Comparison of ENCODE assay signal across 10 cellular contexts in genomic region chr16:53501216-53501859, GRCh38. TPM values are rescaled to one million over a fixed set of nuclear protein-coding genes. Genes with fewer than 3 reads are reported as not detected.
DNase-seq lines count a peak whose midpoint lies in the region; TF ChIP-seq lines count a peak whose summit lies in the region.
"Had no signal": no experiment of that assay in that cellular context is flagged by ENCODE, and none has a peak within 500 bp of the region (broad histone marks: within the 10 kb centered on the region; RNA-seq: fewer than 3 reads in every experiment).

No MANE protein-coding gene starts in this region.

- no peaks in the 10 kb centered on the region for H3K9me3 ChIP-seq in stomach
- H3K9me3 ChIP-seq: BE2C had no signal

- H3K4me3 Mint-ChIP-seq in activated CD4-positive, alpha-beta T cell treated with anti-CD3 and anti-CD28 coated beads, Interleukin-2, amount 10 ng/mL, durations not matched to agents 24 days and 14 days, result peak overlapping the region; percentile 88
- peak overlapping the region; percentile 99 for H3K4me3 Mint-ChIP-seq in activated T-helper 2 cell treated with anti-CD3 and anti-CD28 coated beads, Interferon-gamma antibody, Interleukin-2, Interleukin-4, amounts not matched to agents 10 μg/mL and 5 μg/mL and 100 μg/mL, durations not matched to agents 14 hours and 24 hours and 36 hours (ENCODE audit: low read depth)

- H3K36me3 Mint-ChIP-seq in activated CD4-positive, alpha-beta T cell treated with anti-CD3 and anti-CD28 coated beads, Interleukin-2, amount 10 ng/mL, durations not matched to agents 24 days and 14 days (ENCODE audit: low read depth), result peaks cover 25% of the 10 kb centered on the region
- H3K36me3 Mint-ChIP-seq in activated T-helper 2 cell treated with anti-CD3 and anti-CD28 coated beads, Interferon-gamma antibody, Interleukin-2, Interleukin-4, amounts not matched to agents 10 μg/mL and 5 μg/mL and 100 μg/mL, durations not matched to agents 14 hours and 24 hours and 36 hours (ENCODE audit: low read depth), result peaks cover 31% of the 10 kb centered on the region

- H3K27ac ChIP-seq in stomach, result peak overlapping the region in 1 of 5 donors; percentile 96

- peak overlapping the region; percentile 88 to 98 (median 90) for H3K4me3 ChIP-seq in stomach

- WGBS in stomach, 5 donors, result 37 to 45% (median 45%) methylated on average over 9 of the region's 9 CpGs

- intact Hi-C loops in activated CD4-positive, alpha-beta T cell treated with anti-CD3 and anti-CD28 coated beads, Interleukin-2, amount 10 ng/mL, durations not matched to agents 24 days and 14 days (cut with micrococcal nuclease), result loop anchor here (5.0 kb wide), 2 partner anchors 129 to 449 kb away; partner anchors contain the start of genes CHD9 and CHD9NB
- intact Hi-C loops in activated T-helper 2 cell treated with anti-CD3 and anti-CD28 coated beads, Interferon-gamma antibody, Interleukin-2, Interleukin-4, amounts not matched to agents 10 μg/mL and 5 μg/mL and 100 μg/mL, durations not matched to agents 14 hours and 24 hours and 36 hours (cut with micrococcal nuclease), result loop anchor here (5.0 kb wide), 1 partner anchor 129 kb away; no protein-coding TSS in a partner anchor
- intact Hi-C loops in stomach (cut with DNase I; ENCODE audit: low total_unique reads), result loop anchor here (5.0 kb wide), 1 partner anchor 69 kb away; the partner anchor contains the start of gene RBL2

- H3K27me3 ChIP-seq in stomach, result no peaks in the 10 kb centered on the region

- H3K4me1 ChIP-seq in stomach, result peaks cover 28 to 36% (median 32%) of the 10 kb centered on the region in 4 donors
- H3K4me1 ChIP-seq: BE2C had no signal

- peaks cover 26 to 33% (median 32%) of the 10 kb centered on the region in 4 donors for H3K36me3 ChIP-seq in stomach
- H3K36me3 ChIP-seq: BE2C had no signal

- TF ChIP-seq CTCF in stomach (IDR thresholded peaks at IDR 0.05), result no peak

- TF ChIP-seq EP300 in stomach (IDR thresholded peaks at IDR 0.05), result no peak

- DNase-seq in activated CD4-positive, alpha-beta T cell treated with anti-CD3 and anti-CD28 coated beads, Interleukin-2, amount 10 ng/mL, durations not matched to agents 24 days and 14 days, result no peak
- no peak for DNase-seq in activated CD4-positive, alpha-beta T cell treated with anti-CD3 and anti-CD28 coated beads for 1 hour
- DNase-seq in activated T-helper 2 cell treated with anti-CD3 and anti-CD28 coated beads, Interferon-gamma antibody, Interleukin-2, Interleukin-4, amounts not matched to agents 10 μg/mL and 5 μg/mL and 100 μg/mL, durations not matched to agents 14 hours and 24 hours and 36 hours (ENCODE audit: low spot score), result no peak
- DNase-seq in iris pigment epithelial cell (ENCODE audit: low read depth) (peak; percentile 50), stomach (no peak), pons (ENCODE audit: low spot score) (no peak), AG20443 (ENCODE audit: low spot score) (no peak), 8988T (no peak)
- DNase-seq: BE2C, NCI-H1436 had no signal

- H3K9me3 Mint-ChIP-seq in activated CD4-positive, alpha-beta T cell treated with anti-CD3 and anti-CD28 coated beads, Interleukin-2, amount 10 ng/mL, durations not matched to agents 24 days and 14 days, result no peaks in the 10 kb centered on the region
- H3K9me3 Mint-ChIP-seq in activated T-helper 2 cell treated with anti-CD3 and anti-CD28 coated beads, Interferon-gamma antibody, Interleukin-2, Interleukin-4, amounts not matched to agents 10 μg/mL and 5 μg/mL and 100 μg/mL, durations not matched to agents 14 hours and 24 hours and 36 hours, result no peaks in the 10 kb centered on the region

- no peaks in the 10 kb centered on the region for H3K27me3 Mint-ChIP-seq in activated CD4-positive, alpha-beta T cell treated with anti-CD3 and anti-CD28 coated beads, Interleukin-2, amount 10 ng/mL, durations not matched to agents 24 days and 14 days
- H3K27me3 Mint-ChIP-seq in activated T-helper 2 cell treated with anti-CD3 and anti-CD28 coated beads, Interferon-gamma antibody, Interleukin-2, Interleukin-4, amounts not matched to agents 10 μg/mL and 5 μg/mL and 100 μg/mL, durations not matched to agents 14 hours and 24 hours and 36 hours (ENCODE audit: low read depth), result no peaks in the 10 kb centered on the region

- TF ChIP-seq POLR2A in stomach (IDR thresholded peaks at IDR 0.05), result no peak

- H3K27ac Mint-ChIP-seq in activated CD4-positive, alpha-beta T cell treated with anti-CD3 and anti-CD28 coated beads, Interleukin-2, amount 10 ng/mL, durations not matched to agents 24 days and 14 days, result peak overlapping the region; percentile 64
- H3K27ac Mint-ChIP-seq in activated T-helper 2 cell treated with anti-CD3 and anti-CD28 coated beads, Interferon-gamma antibody, Interleukin-2, Interleukin-4, amounts not matched to agents 10 μg/mL and 5 μg/mL and 100 μg/mL, durations not matched to agents 14 hours and 24 hours and 36 hours, result no peak overlapping the region

- H3K4me1 Mint-ChIP-seq in activated CD4-positive, alpha-beta T cell treated with anti-CD3 and anti-CD28 coated beads, Interleukin-2, amount 10 ng/mL, durations not matched to agents 24 days and 14 days, result peaks cover 39% of the 10 kb centered on the region
- peaks cover 43% of the 10 kb centered on the region for H3K4me1 Mint-ChIP-seq in activated T-helper 2 cell treated with anti-CD3 and anti-CD28 coated beads, Interferon-gamma antibody, Interleukin-2, Interleukin-4, amounts not matched to agents 10 μg/mL and 5 μg/mL and 100 μg/mL, durations not matched to agents 14 hours and 24 hours and 36 hours (ENCODE audit: low read depth)

RNA-seq across cellular contexts. Expression of gene AKTIP, which starts 1.7 kb away (rescaled TPM):
- 18.0 and 18.7 TPM in 2 replicates for total RNA-seq in activated CD4-positive, alpha-beta T cell treated with anti-CD3 and anti-CD28 coated beads, Interleukin-2, amount 10 ng/mL, durations not matched to agents 24 days and 14 days
- total RNA-seq in activated T-helper 2 cell treated with anti-CD3 and anti-CD28 coated beads, Interferon-gamma antibody, Interleukin-2, Interleukin-4, amounts not matched to agents 10 μg/mL and 5 μg/mL and 100 μg/mL, durations not matched to agents 14 hours and 24 hours and 36 hours, result 17.1 and 20.5 TPM in 2 replicates
- total RNA-seq in stomach, result 10 to 100 TPM; 15.2 to 34.9 (median 22.7) TPM
- 10 to 100 TPM; 12.5 to 16.3 (median 13.8) TPM for polyA plus RNA-seq in stomach
